In genomic region chr20:49288784-49289696, GRCh38 we compare ENCODE assay signal across 1 cellular context.
TF ChIP-seq lines count a peak whose summit lies in the region.

No MANE protein-coding gene starts in this region.

TF ChIP-seq in WTC11, 78 proteins besides CTCF, POLR2A, EP300 and RAD21 (continued from another document):
- no peak; the same call in 1 of the 2 replicates for TF ChIP-seq SP1 (CRISPR knock-in tag; conservative IDR thresholded peaks at IDR 0.05)
- peak; percentile 98 for TF ChIP-seq ERG (CRISPR knock-in tag; IDR thresholded peaks at IDR 0.05)
- peak; percentile 98 for TF ChIP-seq ZNF425 (CRISPR knock-in tag; conservative IDR thresholded peaks at IDR 0.05)
- no peak for TF ChIP-seq ZNF317 (CRISPR knock-in tag; IDR thresholded peaks at IDR 0.05; ENCODE audit: borderline replicate concordance, low read depth)
- TF ChIP-seq CBFB (CRISPR knock-in tag; IDR thresholded peaks at IDR 0.05; ENCODE audit: low read depth), result no peak
- TF ChIP-seq GABPB1 (CRISPR knock-in tag; IDR thresholded peaks at IDR 0.05), result no peak
- TF ChIP-seq CREM (CRISPR knock-in tag; IDR thresholded peaks at IDR 0.05), result no peak
- no peak for TF ChIP-seq USF2 (CRISPR knock-in tag; IDR thresholded peaks at IDR 0.05)
- TF ChIP-seq GRHL2 (CRISPR knock-in tag; IDR thresholded peaks at IDR 0.05; ENCODE audit: insufficient replicate concordance, severe bottlenecking), result no peak
- TF ChIP-seq MXD4 (CRISPR knock-in tag; IDR thresholded peaks at IDR 0.05; ENCODE audit: borderline replicate concordance), result no peak
- TF ChIP-seq ETV6 (CRISPR knock-in tag; IDR thresholded peaks at IDR 0.05), result no peak
- no peak for TF ChIP-seq SOX15 (CRISPR knock-in tag; IDR thresholded peaks at IDR 0.05)
- TF ChIP-seq ZNF121 (CRISPR knock-in tag; IDR thresholded peaks at IDR 0.05), result no peak
- no peak for TF ChIP-seq MAX (CRISPR knock-in tag; IDR thresholded peaks at IDR 0.05)
- TF ChIP-seq ZNF263 (CRISPR knock-in tag; IDR thresholded peaks at IDR 0.05; ENCODE audit: low read depth), result no peak
- TF ChIP-seq ZNF532 (CRISPR knock-in tag; IDR thresholded peaks at IDR 0.05; ENCODE audit: borderline replicate concordance), result peak; percentile 98
- no peak for TF ChIP-seq FOXP1 (CRISPR knock-in tag; IDR thresholded peaks at IDR 0.05; ENCODE audit: borderline replicate concordance)
- no peak for TF ChIP-seq TP53 (CRISPR knock-in tag; IDR thresholded peaks at IDR 0.05)
- peak; percentile 97 for TF ChIP-seq ZNF416 (CRISPR knock-in tag; IDR thresholded peaks at IDR 0.05)
- TF ChIP-seq ATF2 (CRISPR knock-in tag; IDR thresholded peaks at IDR 0.05; ENCODE audit: borderline replicate concordance, low read depth), result no peak
- TF ChIP-seq PRDM15 (CRISPR knock-in tag; IDR thresholded peaks at IDR 0.05), result no peak
- no peak for TF ChIP-seq ATF1 (CRISPR knock-in tag; IDR thresholded peaks at IDR 0.05)
- TF ChIP-seq RORB (CRISPR knock-in tag; IDR thresholded peaks at IDR 0.05), result no peak
- peak; percentile 95 for TF ChIP-seq PRRX2 (CRISPR knock-in tag; IDR thresholded peaks at IDR 0.05)
- TF ChIP-seq IRF2 (CRISPR knock-in tag; IDR thresholded peaks at IDR 0.05; ENCODE audit: borderline replicate concordance, low read depth), result no peak
- peak; percentile 86; the same call in 1 of the 2 replicates for TF ChIP-seq AR (CRISPR knock-in tag; IDR thresholded peaks at IDR 0.05)
- TF ChIP-seq ZMAT4 (CRISPR knock-in tag; IDR thresholded peaks at IDR 0.05), result peak; percentile 97
- TF ChIP-seq E2F5 (CRISPR knock-in tag; IDR thresholded peaks at IDR 0.05), result no peak
- no peak for TF ChIP-seq ZBTB21 (CRISPR knock-in tag; IDR thresholded peaks at IDR 0.05; ENCODE audit: borderline replicate concordance)
